In the genomic region with DNA sequence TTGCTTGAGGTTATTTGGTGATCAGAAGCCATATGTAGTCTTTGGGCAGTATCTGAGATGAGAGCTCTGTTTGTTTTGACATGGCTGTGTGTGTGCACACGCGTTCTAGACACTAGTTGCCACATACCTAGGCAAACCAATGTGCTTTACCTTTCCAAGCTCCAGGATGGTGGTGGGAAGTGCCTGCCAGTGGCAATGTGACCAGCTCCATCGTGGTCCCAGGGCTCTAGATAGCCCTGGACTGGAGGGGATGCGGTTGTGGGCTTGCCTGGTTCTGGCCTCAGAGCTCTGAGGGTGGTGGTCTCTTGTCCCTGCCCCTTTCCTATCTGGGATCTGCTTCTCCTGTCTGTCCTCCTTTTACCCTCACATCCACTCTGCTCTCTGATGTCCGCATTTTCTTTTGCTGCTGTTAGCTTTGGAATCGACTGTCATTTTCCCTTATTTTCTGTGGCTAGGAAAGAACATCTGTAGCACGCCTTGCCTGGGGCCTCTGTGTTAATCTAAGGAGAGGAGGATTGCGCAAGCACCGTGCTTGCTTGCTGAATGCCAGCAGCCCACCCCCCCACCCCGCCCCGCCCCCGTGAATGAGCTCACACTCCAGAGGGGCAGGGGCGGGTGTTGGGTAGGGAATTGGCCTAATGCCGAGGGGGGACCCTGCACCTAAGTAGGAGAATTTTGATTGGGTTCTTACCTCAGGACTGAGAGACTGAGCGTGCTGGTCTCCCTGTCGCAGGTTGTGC, we compare ENCODE assay signal across 9 cellular contexts.
DNase-seq lines count a peak whose midpoint lies in the region; ATAC-seq, FAIRE-seq and TF ChIP-seq lines count a peak whose summit lies in the region.
"Had no signal": no experiment of that assay in that cellular context is flagged by ENCODE, and none has a peak within 500 bp of the region (broad histone marks: within the 10 kb centered on the region; RNA-seq: fewer than 3 reads in every experiment).

No MANE protein-coding gene starts in this region.

- no peak overlapping the region; a peak in 1 of 4 replicates for H3K4me3 ChIP-seq in SK-N-SH (ENCODE audit: low read depth in 2 of 2, low read length in 1 of 2)
- H3K4me3 ChIP-seq in mammary epithelial cell (replicated peaks in 1 of 3; ENCODE audit: insufficient read depth in 1 of 3, low read depth in 2 of 3, low read length in 3 of 3): no peak overlapping the region
- H3K4me3 ChIP-seq in HepG2 (replicated peaks in 1 of 3; ENCODE audit: insufficient read depth in 1 of 3, low read depth in 2 of 3, low read length in 3 of 3): no peak overlapping the region
- H3K4me3 ChIP-seq in transverse colon: no peak overlapping the region

- CTCF ChIA-PET in SK-N-SH (lab: Yijun Ruan, JAX): interaction anchor here (0.8 to 1.8 kb wide), 5 partner anchors 11 to 261 kb away, joined by 3 to 5 read pairs (median 4); no protein-coding TSS in a partner anchor
- CTCF ChIA-PET in mammary epithelial cell (lab: Charles Lee; ENCODE audit: low non-redundant PET): interaction anchor here (0.6 kb wide), 1 partner anchor 11 kb away, joined by 14 read pairs; no protein-coding TSS in a partner anchor
- CTCF ChIA-PET in HepG2 (lab: Yijun Ruan, JAX; ENCODE audit: low intra/inter-chr PET ratio, low total read pairs): no interaction called here

- H4K20me1 ChIP-seq in SK-N-SH (ENCODE audit: insufficient read depth) (peaks cover 7% of the 10 kb centered on the region; the same call in 1 of the 2 replicates), mammary epithelial cell (ENCODE audit: insufficient read depth, low read length) (peaks cover 3% of the 10 kb centered on the region), HepG2 (ENCODE audit: insufficient read depth, low read length) (peaks cover 16% of the 10 kb centered on the region)

- peaks cover 8% of the 10 kb centered on the region for H3F3A ChIP-seq in SK-N-SH (replicated peaks; ENCODE audit: insufficient read depth)

- H3K79me2 ChIP-seq in SK-N-SH (ENCODE audit: insufficient read depth): peaks cover 94% of the 10 kb centered on the region
- peaks cover 92% of the 10 kb centered on the region for H3K79me2 ChIP-seq in mammary epithelial cell (ENCODE audit: insufficient read depth, low read length)
- H3K79me2 ChIP-seq in HepG2 (ENCODE audit: insufficient read depth, low read length): peaks cover 39% of the 10 kb centered on the region

- no peaks in the 10 kb centered on the region for H3K9me3 ChIP-seq in SK-N-SH
- no peaks in the 10 kb centered on the region for H3K9me3 ChIP-seq in mammary epithelial cell (replicated peaks; ENCODE audit: insufficient read depth, low read length)
- no peaks in the 10 kb centered on the region for H3K9me3 ChIP-seq in HepG2 (ENCODE audit: low read length)
- H3K9me3 ChIP-seq in transverse colon: no peaks in the 10 kb centered on the region

- DNase-seq in SK-N-SH (peak; percentile 57), mammary epithelial cell (peak; percentile 40), HepG2 (ENCODE audit: low spot score) (peak; percentile 43), transverse colon (no peak), COR-L47 (lab: John Stamatoyannopoulos, UW) (no peak)
- DNase-seq: CD8-positive, alpha-beta memory T cell had no signal

- H2AFZ ChIP-seq in SK-N-SH (ENCODE audit: low read depth): no peak overlapping the region
- no peak overlapping the region for H2AFZ ChIP-seq in mammary epithelial cell (ENCODE audit: low read depth, low read length)
- H2AFZ ChIP-seq in HepG2 (ENCODE audit: low read length): no peak overlapping the region

- 84% methylated on average over 15 of the region's 16 CpGs for WGBS in SK-N-SH (ENCODE audit: low lambda C conversion rate)
- WGBS in mammary epithelial cell (ENCODE audit: low coverage, missing lambda C conversion rate): 49% methylated on average over 8 of the region's 16 CpGs
- 57% methylated on average over 11 of the region's 16 CpGs for WGBS in HepG2 (ENCODE audit: low lambda C conversion rate)
- WGBS in transverse colon (ENCODE audit: low coverage in 1 of 2), 2 donors: 70 to 100% methylated on average over 1 to 16 of the region's 16 CpGs

- TF ChIP-seq EP300 in SK-N-SH (IDR thresholded peaks at IDR 0.05; ENCODE audit: borderline replicate concordance in 1 of 2, low read depth in 1 of 2, low read length in 1 of 2): no peak
- TF ChIP-seq EP300 in HepG2 (IDR thresholded peaks at IDR 0.05; ENCODE audit: low read depth in 2 of 2, low read length in 2 of 2): no peak
- no peak for TF ChIP-seq EP300 in HepG2 (CRISPR knock-in tag; IDR thresholded peaks at IDR 0.05; ENCODE audit: borderline replicate concordance)
- TF ChIP-seq EP300 in transverse colon (IDR thresholded peaks at IDR 0.05; ENCODE audit: low read depth): no peak

- no peaks in the 10 kb centered on the region for H3K9me2 ChIP-seq in SK-N-SH

- in situ Hi-C loops in mammary epithelial cell (cut with MboI; ENCODE audit: low sequenced_read_pairs in 2 of 2): loop anchor here (25.0 kb wide), 2 partner anchors 267 to 292 kb away; a partner anchor contains a TSS
- in situ Hi-C loops in HepG2 (cut with HindIII; ENCODE audit: extremely low pct_ligation_motif_present, low pct_unique_long_range_greater_than_20kb): loop anchor here (25.0 kb wide), 1 partner anchor 267 kb away; no protein-coding TSS in a partner anchor
- in situ Hi-C loops in transverse colon (cut with MboI; ENCODE audit: low pct_ligation_motif_present in 1 of 4, low pct_unique_long_range_greater_than_20kb in 1 of 4, low sequenced_read_pairs in 3 of 4): loop anchor here in 1 of 4 donors (25.0 kb wide), 1 partner anchor 292 kb away; a partner anchor contains a TSS

- peak; percentile 28 for FAIRE-seq in HepG2 (lab: Jason Lieb, UNC)

- intact Hi-C loops in mammary epithelial cell (cut with micrococcal nuclease) (no loop called here), HepG2 (cut with micrococcal nuclease; ENCODE audit: unreplicated experiment) (no loop called here), transverse colon (cut with DNase I; ENCODE audit: low total_unique reads) (no loop called here)

- H3K27ac ChIP-seq in SK-N-SH (ENCODE audit: low read depth in 2 of 2, low read length in 1 of 2) (no peak overlapping the region; a peak in 1 of 4 replicates), mammary epithelial cell (ENCODE audit: insufficient read depth, low read depth, low read length) (no peak overlapping the region), HepG2 (ENCODE audit: extremely low read length, insufficient read depth, low read length) (no peak overlapping the region), transverse colon (peak overlapping the region in 3 of 4 donors; percentile 48 to 70 (median 59))

- POLR2A ChIA-PET in SK-N-SH (lab: Yijun Ruan, JAX) (no interaction called here), HepG2 (lab: Yijun Ruan, JAX) (interaction anchor here (1.0 kb wide), 1 partner anchor 51 kb away, joined by 5 read pairs; no protein-coding TSS in a partner anchor)

- TF ChIP-seq RAD21 in SK-N-SH (IDR thresholded peaks at IDR 0.05; ENCODE audit: low read length) (no peak), HepG2 (CRISPR knock-in tag; IDR thresholded peaks at IDR 0.05) (no peak)

- H3K27me3 ChIP-seq in SK-N-SH (ENCODE audit: insufficient read depth): no peaks in the 10 kb centered on the region
- H3K27me3 ChIP-seq in mammary epithelial cell (ENCODE audit: insufficient read depth, low read length): no peaks in the 10 kb centered on the region
- no peaks in the 10 kb centered on the region for H3K27me3 ChIP-seq in HepG2 (ENCODE audit: control insufficient read depth in 1 of 2, insufficient read depth in 2 of 2, low read length in 2 of 2)
- no peaks in the 10 kb centered on the region for H3K27me3 ChIP-seq in transverse colon

- no TSS peak for BruUV-seq in mammary epithelial cell (replicated peaks; lab: Mats Ljungman, UMichigan)
- BruUV-seq in HepG2 (replicated peaks; lab: Mats Ljungman, UMichigan): no TSS peak

- peaks cover 0 to 4% of the 10 kb centered on the region in 2 experiments for H3K36me3 ChIP-seq in SK-N-SH (replicated peaks in 1 of 2; ENCODE audit: control insufficient read depth in 1 of 2, insufficient read depth in 2 of 2, low read length in 1 of 2)
- H3K36me3 ChIP-seq in mammary epithelial cell (ENCODE audit: insufficient read depth, low read length): peaks cover 3% of the 10 kb centered on the region
- peaks cover 2 to 4% of the 10 kb centered on the region in 2 experiments; a peak in 4 of 5 replicates for H3K36me3 ChIP-seq in HepG2 (replicated peaks in 1 of 2; ENCODE audit: control insufficient read depth in 1 of 2, insufficient read depth in 2 of 2, low read length in 2 of 2)
- no peaks in the 10 kb centered on the region for H3K36me3 ChIP-seq in transverse colon

- TF ChIP-seq POLR2A in HepG2 (IDR thresholded peaks at IDR 0.05; ENCODE audit: insufficient read depth in 1 of 2, low read depth in 2 of 2, low read length in 2 of 2) (no peak), transverse colon (IDR thresholded peaks at IDR 0.05) (no peak)

- TF ChIP-seq CTCF in SK-N-SH (IDR thresholded peaks at IDR 0.05) (no peak), mammary epithelial cell (conservative IDR thresholded peaks at IDR 0.05 in 1 of 2, IDR thresholded peaks at IDR 0.05 in 1 of 2; ENCODE audit: extremely low read depth in 1 of 2, insufficient read depth in 1 of 2, low read depth in 1 of 2, low read length in 2 of 2) (no peak), HepG2 (CRISPR knock-in tag; IDR thresholded peaks at IDR 0.05) (no peak), transverse colon (IDR thresholded peaks at IDR 0.05) (no peak)

- no peak overlapping the region for H3K9ac ChIP-seq in SK-N-SH
- H3K9ac ChIP-seq in mammary epithelial cell (ENCODE audit: insufficient read depth, low read length): no peak overlapping the region
- no peak overlapping the region for H3K9ac ChIP-seq in HepG2 (ENCODE audit: insufficient read depth, low read depth, low read length)

- H3K4me1 ChIP-seq in SK-N-SH (ENCODE audit: control insufficient read depth in 1 of 2, insufficient read depth in 2 of 2, low read depth in 1 of 2, low read length in 1 of 2) (peaks cover 14 to 21% of the 10 kb centered on the region in 2 experiments; a peak in 3 of 4 replicates), mammary epithelial cell (ENCODE audit: insufficient read depth, low read length) (peaks cover 8% of the 10 kb centered on the region), HepG2 (ENCODE audit: insufficient read depth, low read length) (peaks cover 13% of the 10 kb centered on the region), transverse colon (peaks cover 3 to 42% (median 15%) of the 10 kb centered on the region in 4 donors)

- dilution Hi-C loops in mammary epithelial cell (cut with HindIII; ENCODE audit: low sequenced_read_pairs): no loop called here

- ATAC-seq in SK-N-SH treated with all-trans-retinoic acid at 6 μM for 48 hours (no peak), HepG2 (peak; percentile 81), GM18909 (IDR thresholded peaks at IDR 0.05; ENCODE audit: poor library complexity, unreplicated experiment) (no peak), GM19463 (IDR thresholded peaks at IDR 0.05; ENCODE audit: unreplicated experiment) (no peak)

- H3K4me2 ChIP-seq in SK-N-SH: no peak overlapping the region
- peak overlapping the region; percentile 35 for H3K4me2 ChIP-seq in mammary epithelial cell (ENCODE audit: insufficient read depth, low read depth, low read length)
- peak overlapping the region; percentile 41; the same call in 1 of the 2 replicates for H3K4me2 ChIP-seq in HepG2 (ENCODE audit: low read depth, low read length)

TF ChIP-seq in SK-N-SH treated with all-trans-retinoic acid at 6 μM for 48 hours, 23 proteins besides CTCF, POLR2A, EP300 and RAD21 (continues in another document):
- no peak for TF ChIP-seq ZNF8 (CRISPR knock-in tag; IDR thresholded peaks at IDR 0.05)

TF ChIP-seq in HepG2, 621 proteins besides CTCF, POLR2A, EP300 and RAD21 (continues in another document):
- TF ChIP-seq CEBPG (CRISPR knock-in tag; IDR thresholded peaks at IDR 0.05): peak; percentile 66

Comparison
In these comparisons a context has a peak if more than half of its experiments do, and no peak if none do; other contexts are left out.
1. DNase-seq: peak in SK-N-SH (single experiment), mammary epithelial cell (single experiment) and HepG2 (single experiment); none in transverse colon (single experiment) and COR-L47 (single experiment).
2. H3K27ac ChIP-seq: peak in transverse colon (3 of 4); none in SK-N-SH (0 of 2), mammary epithelial cell (single experiment) and HepG2 (single experiment).